8 cellular contexts compared by ENCODE assay signal in genomic region chr18:45920367-45920766, GRCh38. TPM values are rescaled to one million over a fixed set of nuclear protein-coding genes. Genes with fewer than 3 reads are reported as not detected.
DNase-seq lines count a peak whose midpoint lies in the region; ATAC-seq and TF ChIP-seq lines count a peak whose summit lies in the region.

No MANE protein-coding gene starts in this region.

- POLR2A ChIA-PET in Caco-2 (lab: Charles Lee), result no interaction called here

- H3K9me3 ChIP-seq in Caco-2, result no peaks in the 10 kb centered on the region

- H3K27me3 ChIP-seq in Caco-2 (replicated peaks; ENCODE audit: control insufficient read depth, insufficient read depth, low read length), result no peaks in the 10 kb centered on the region

- peak; percentile 15 for DNase-seq in GM03348 (ENCODE audit: low spot score)
- DNase-seq in NCI-H774 (lab: John Stamatoyannopoulos, UW), result peak; percentile 58
- peak; percentile 73 for DNase-seq in fibroblast of peridontal ligament (ENCODE audit: extremely low read depth)
- DNase-seq in renal cortical epithelial cell (ENCODE audit: low read depth), result peak; percentile 84
- no peak for DNase-seq in endothelial cell (ENCODE audit: low spot score)
- DNase-seq in Caco-2, result no peak

- intact Hi-C loops in Caco-2 (cut with micrococcal nuclease; ENCODE audit: unreplicated experiment), result no loop called here

- H3K4me3 Mint-ChIP-seq in endothelial cell (ENCODE audit: unreplicated experiment), result no peak overlapping the region
- H3K4me3 Mint-ChIP-seq in Caco-2 (ENCODE audit: unreplicated experiment), result no peak overlapping the region

- no peak overlapping the region for H3K4me3 ChIP-seq in Caco-2 (ENCODE audit: low read depth, low read length)

- no peaks in the 10 kb centered on the region for H3K4me1 ChIP-seq in Caco-2

- H3K4me1 Mint-ChIP-seq in endothelial cell (ENCODE audit: unreplicated experiment) (no peaks in the 10 kb centered on the region), Caco-2 (ENCODE audit: low read depth, unreplicated experiment) (no peaks in the 10 kb centered on the region)

- no peak for ATAC-seq in GM21619 (IDR thresholded peaks at IDR 0.05; ENCODE audit: unreplicated experiment)
- no peak for ATAC-seq in HG03095 (IDR thresholded peaks at IDR 0.05; ENCODE audit: unreplicated experiment)

- H3K36me3 Mint-ChIP-seq in endothelial cell (ENCODE audit: low read depth, unreplicated experiment), result peaks cover 28% of the 10 kb centered on the region
- H3K36me3 Mint-ChIP-seq in Caco-2 (ENCODE audit: insufficient read depth, unreplicated experiment), result no peaks in the 10 kb centered on the region

- H3K9me3 Mint-ChIP-seq in endothelial cell (ENCODE audit: unreplicated experiment) (no peaks in the 10 kb centered on the region), Caco-2 (ENCODE audit: unreplicated experiment) (no peaks in the 10 kb centered on the region)

- TF ChIP-seq CTCF in endothelial cell (IDR thresholded peaks at IDR 0.05; ENCODE audit: unreplicated experiment) (no peak), Caco-2 (IDR thresholded peaks at IDR 0.05; ENCODE audit: insufficient read depth in 1 of 2, low read depth in 1 of 2, low read length in 1 of 2, severe bottlenecking in 1 of 2, unreplicated experiment in 1 of 2) (no peak)

- no peaks in the 10 kb centered on the region for H3K36me3 ChIP-seq in Caco-2 (ENCODE audit: control insufficient read depth, insufficient read depth, low read length)

- BruUV-seq in Caco-2 (replicated peaks; lab: Mats Ljungman, UMichigan), result no TSS peak

- H3K27me3 Mint-ChIP-seq in endothelial cell (ENCODE audit: unreplicated experiment) (no peaks in the 10 kb centered on the region), Caco-2 (ENCODE audit: insufficient read depth, unreplicated experiment) (no peaks in the 10 kb centered on the region)

- CTCF ChIA-PET in Caco-2 (lab: Charles Lee), result no interaction called here

- H3K27ac Mint-ChIP-seq in endothelial cell (ENCODE audit: unreplicated experiment) (no peak overlapping the region), Caco-2 (ENCODE audit: unreplicated experiment) (no peak overlapping the region)

RNA-seq across cellular contexts. Expression of gene EPG5, which starts 46.8 kb away (rescaled TPM):
- total RNA-seq in renal cortical epithelial cell, result 21.9 and 44.0 TPM in 2 replicates
- 26.1 TPM for total RNA-seq in endothelial cell (ENCODE audit: unreplicated experiment)
- 10.6 and 12.0 TPM in 2 replicates for total RNA-seq in Caco-2 (2022)

Comparison
In these comparisons a context has a peak if more than half of its experiments do, and no peak if none do; other contexts are left out.
1. DNase-seq: peak in GM03348 (single experiment), NCI-H774 (single experiment), fibroblast of peridontal ligament (single experiment) and renal cortical epithelial cell (single experiment); none in endothelial cell (single experiment) and Caco-2 (0 of 2).